In the genomic region with DNA sequence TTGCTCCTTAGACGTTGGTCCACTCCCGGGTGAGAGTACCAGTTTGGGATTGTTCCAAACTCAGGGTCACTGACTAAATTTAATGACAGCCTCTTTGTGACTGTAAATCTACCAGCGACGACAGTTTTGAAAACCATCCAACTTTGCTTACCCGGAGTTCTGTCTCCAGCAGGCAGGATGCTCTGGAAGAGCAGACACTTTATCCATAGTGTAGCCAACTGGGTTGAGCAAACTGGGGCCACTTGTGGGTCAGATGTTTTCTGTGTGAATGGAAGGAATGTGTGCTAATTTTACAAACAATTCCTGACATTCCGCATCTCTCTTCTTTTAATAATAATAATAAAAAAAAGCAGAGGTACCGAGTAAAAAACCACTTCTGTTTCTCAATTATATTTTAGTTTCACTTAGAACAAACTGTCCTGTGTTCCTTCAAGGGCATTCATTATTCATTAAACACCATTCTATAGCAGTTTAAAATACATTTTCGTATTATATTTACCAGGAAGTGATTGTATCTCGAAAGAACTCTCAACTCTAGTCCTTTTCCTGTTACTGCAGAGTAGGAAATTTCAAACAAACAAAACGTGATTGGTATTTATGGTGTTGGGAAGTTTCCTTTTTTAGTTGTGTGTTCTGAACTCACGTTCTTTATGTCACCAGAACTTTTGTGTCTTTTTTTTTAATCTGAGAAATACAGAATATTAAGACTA, we compare ENCODE assay signal across 9 cellular contexts.
DNase-seq lines count a peak whose midpoint lies in the region; ATAC-seq, FAIRE-seq and TF ChIP-seq lines count a peak whose summit lies in the region.
"Had no signal": no experiment of that assay in that cellular context is flagged by ENCODE, and none has a peak within 500 bp of the region (broad histone marks: within the 10 kb centered on the region; RNA-seq: fewer than 3 reads in every experiment).

No MANE protein-coding gene starts in this region.

- H3K4me1 ChIP-seq in A549 (no peaks in the 10 kb centered on the region), iPS-20b (ENCODE audit: insufficient read depth, low read length) (peaks cover 27% of the 10 kb centered on the region), small intestine (ENCODE audit: control insufficient read depth in 2 of 2, insufficient read depth in 1 of 2, low read depth in 1 of 2, low read length in 1 of 2) (no peaks in the 10 kb centered on the region)

- TF ChIP-seq EP300 in A549 (IDR thresholded peaks at IDR 0.05): no peak

- H3K36me3 ChIP-seq in iPS-20b (ENCODE audit: insufficient read depth, low read depth, low read length) (no peaks in the 10 kb centered on the region), small intestine (ENCODE audit: control insufficient read depth in 2 of 2, insufficient read depth in 2 of 2, low read length in 2 of 2) (no peaks in the 10 kb centered on the region)

- H3K27me3 ChIP-seq in iPS-20b (ENCODE audit: insufficient read depth, low read length) (no peaks in the 10 kb centered on the region), small intestine (ENCODE audit: control insufficient read depth in 2 of 2, insufficient read depth in 2 of 2, low read length in 2 of 2) (no peaks in the 10 kb centered on the region)

- H3K27ac ChIP-seq in A549 (no peak overlapping the region), VCaP (peak overlapping the region; percentile 48), iPS-20b (ENCODE audit: low read length) (no peak overlapping the region), small intestine (ENCODE audit: low read depth in 1 of 2, low read length in 1 of 2) (no peak overlapping the region)

- CTCF ChIA-PET in A549 (lab: Yijun Ruan, JAX): no interaction called here

- H3K9me3 ChIP-seq in A549: peaks cover 2% of the 10 kb centered on the region; the same call in 1 of the 3 replicates
- no peaks in the 10 kb centered on the region for H3K9me3 ChIP-seq in iPS-20b (ENCODE audit: insufficient read depth, low read depth, low read length)
- no peaks in the 10 kb centered on the region for H3K9me3 ChIP-seq in small intestine (ENCODE audit: control insufficient read depth, low read depth)

- 0 out of 3 replicates have a peak overlapping the region, but pooled peaks have one; percentile 9 for H3K4me3 ChIP-seq in A549
- H3K4me3 ChIP-seq in iPS-20b (ENCODE audit: low read length): peak overlapping the region; percentile 38; the same call in 1 of the 2 replicates
- no peak overlapping the region for H3K4me3 ChIP-seq in small intestine (ENCODE audit: low read depth in 1 of 2, low read length in 2 of 2)

- no peak for TF ChIP-seq POLR2A in A549 (IDR thresholded peaks at IDR 0.05; ENCODE audit: low read length)

- WGBS in A549 (ENCODE audit: missing lambda C conversion rate): 8% methylated on average over 11 of the region's 11 CpGs
- 26 to 33% (median 27%) methylated on average over 11 of the region's 11 CpGs for WGBS in small intestine, 3 donors

- POLR2A ChIA-PET in A549 (lab: Yijun Ruan, JAX): no interaction called here

- TF ChIP-seq RAD21 in A549 (conservative IDR thresholded peaks at IDR 0.05 in 1 of 2, IDR thresholded peaks at IDR 0.05 in 1 of 2): no peak

- TF ChIP-seq CTCF in A549 (IDR thresholded peaks at IDR 0.05) (no peak), VCaP (conservative IDR thresholded peaks at IDR 0.05) (no peak)

- DNase-seq in A549 (ENCODE audit: low read depth in 1 of 2, low spot score in 1 of 2) (no peak), HS-27A (ENCODE audit: low read depth) (peak; percentile 3), small intestine (no peak), sciatic nerve (ENCODE audit: low spot score) (no peak), AML-193 (lab: John Stamatoyannopoulos, UW) (no peak)
- DNase-seq: CD4-positive, CD25-positive, alpha-beta regulatory T cell had no signal

- H3K4me2 ChIP-seq in A549: peak overlapping the region; percentile 62

- no peak overlapping the region; the same call in 1 of the 2 replicates for H3K9ac ChIP-seq in iPS-20b (ENCODE audit: low read depth, low read length)

- FAIRE-seq in A549 (lab: Jason Lieb, UNC) (peak; percentile 91), small intestine (lab: Jason Lieb, UNC) (no peak)

- peak in 1 of 2 experiments; percentile 37; a peak in 2 of 6 replicates for ATAC-seq in A549
- ATAC-seq in sciatic nerve: no peak
- ATAC-seq in HG03159 (IDR thresholded peaks at IDR 0.05; ENCODE audit: unreplicated experiment): no peak

- intact Hi-C loops in sciatic nerve (cut with DNase I): no loop called here

TF ChIP-seq in A549, 52 proteins besides CTCF, POLR2A, EP300 and RAD21:
- TF ChIP-seq, protein P1, sequence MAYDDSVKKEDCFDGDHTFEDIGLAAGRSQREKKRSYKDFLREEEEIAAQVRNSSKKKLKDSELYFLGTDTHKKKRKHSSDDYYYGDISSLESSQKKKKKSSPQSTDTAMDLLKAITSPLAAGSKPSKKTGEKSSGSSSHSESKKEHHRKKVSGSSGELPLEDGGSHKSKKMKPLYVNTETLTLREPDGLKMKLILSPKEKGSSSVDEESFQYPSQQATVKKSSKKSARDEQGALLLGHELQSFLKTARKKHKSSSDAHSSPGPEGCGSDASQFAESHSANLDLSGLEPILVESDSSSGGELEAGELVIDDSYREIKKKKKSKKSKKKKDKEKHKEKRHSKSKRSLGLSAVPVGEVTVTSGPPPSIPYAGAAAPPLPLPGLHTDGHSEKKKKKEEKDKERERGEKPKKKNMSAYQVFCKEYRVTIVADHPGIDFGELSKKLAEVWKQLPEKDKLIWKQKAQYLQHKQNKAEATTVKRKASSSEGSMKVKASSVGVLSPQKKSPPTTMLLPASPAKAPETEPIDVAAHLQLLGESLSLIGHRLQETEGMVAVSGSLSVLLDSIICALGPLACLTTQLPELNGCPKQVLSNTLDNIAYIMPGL (CRISPR knock-in tag; IDR thresholded peaks at IDR 0.05; ENCODE audit: borderline replicate concordance): no peak
- TF ChIP-seq HES2 (IDR thresholded peaks at IDR 0.05) (no peak), RFX5 (IDR thresholded peaks at IDR 0.05) (no peak), RCOR1 (IDR thresholded peaks at IDR 0.05; ENCODE audit: low read depth, low read length) (no peak), ATOH8 (CRISPR knock-in tag; IDR thresholded peaks at IDR 0.05; ENCODE audit: low read depth) (no peak), POLR2AphosphoS2 (conservative IDR thresholded peaks at IDR 0.05; ENCODE audit: low read length) (no peak), NPAS2 (CRISPR knock-in tag; IDR thresholded peaks at IDR 0.05; ENCODE audit: borderline replicate concordance) (no peak), USF2 (IDR thresholded peaks at IDR 0.05) (no peak), HOXA7 (CRISPR knock-in tag; IDR thresholded peaks at IDR 0.05) (no peak), ELK1 (IDR thresholded peaks at IDR 0.05; ENCODE audit: low read depth, low read length) (no peak), KDM1A (IDR thresholded peaks at IDR 0.05; ENCODE audit: low read depth) (no peak), GATA3 (IDR thresholded peaks at IDR 0.05; ENCODE audit: borderline replicate concordance) (no peak), HOXB5 (CRISPR knock-in tag; IDR thresholded peaks at IDR 0.05) (no peak), RNF2 (IDR thresholded peaks at IDR 0.05; ENCODE audit: borderline replicate concordance, low read depth) (no peak), FOXS1 (CRISPR knock-in tag; IDR thresholded peaks at IDR 0.05) (no peak), BHLHE40 (IDR thresholded peaks at IDR 0.05; ENCODE audit: low read depth, low read length) (no peak), TFCP2L1 (CRISPR knock-in tag; IDR thresholded peaks at IDR 0.05) (no peak), EHF (CRISPR knock-in tag; IDR thresholded peaks at IDR 0.05) (no peak), SMC3 (IDR thresholded peaks at IDR 0.05) (no peak)
- TF ChIP-seq, protein P2, sequence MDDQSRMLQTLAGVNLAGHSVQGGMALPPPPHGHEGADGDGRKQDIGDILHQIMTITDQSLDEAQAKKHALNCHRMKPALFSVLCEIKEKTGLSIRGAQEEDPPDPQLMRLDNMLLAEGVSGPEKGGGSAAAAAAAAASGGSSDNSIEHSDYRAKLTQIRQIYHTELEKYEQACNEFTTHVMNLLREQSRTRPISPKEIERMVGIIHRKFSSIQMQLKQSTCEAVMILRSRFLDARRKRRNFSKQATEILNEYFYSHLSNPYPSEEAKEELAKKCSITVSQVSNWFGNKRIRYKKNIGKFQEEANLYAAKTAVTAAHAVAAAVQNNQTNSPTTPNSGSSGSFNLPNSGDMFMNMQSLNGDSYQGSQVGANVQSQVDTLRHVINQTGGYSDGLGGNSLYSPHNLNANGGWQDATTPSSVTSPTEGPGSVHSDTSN (IDR thresholded peaks at IDR 0.05): no peak

Comparison
In these comparisons a context has a peak if more than half of its experiments do, and no peak if none do; other contexts are left out.
1. H3K4me3 ChIP-seq: peak in A549 (single experiment) and iPS-20b (single experiment); none in small intestine (0 of 2).